ENCODE assay signal across 24 cellular contexts in the genomic region with DNA sequence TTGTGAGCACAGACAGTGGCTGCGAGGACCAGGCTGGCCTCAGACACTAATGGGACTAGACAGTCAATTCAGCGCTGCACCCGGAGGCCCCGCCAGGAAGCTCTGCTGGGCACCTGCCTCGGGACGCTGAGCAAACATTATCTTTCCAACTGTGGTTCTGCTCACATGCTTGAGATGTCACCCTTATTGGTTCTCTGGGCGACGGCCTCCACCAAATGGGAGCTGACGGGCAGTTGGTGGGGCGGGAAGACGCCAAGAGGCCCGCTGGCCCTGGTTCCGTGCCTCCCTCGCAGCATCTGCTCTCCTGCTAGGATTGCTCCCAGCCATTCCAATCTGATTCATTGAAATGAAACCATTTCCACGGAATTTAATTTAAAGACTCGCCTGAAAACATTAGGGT.
"Had no signal": no experiment of that assay in that cellular context is flagged by ENCODE, and none has a peak within 500 bp of the region (broad histone marks: within the 10 kb centered on the region; RNA-seq: fewer than 3 reads in every experiment).

No MANE protein-coding gene starts in this region.

- H3K9me3 Mint-ChIP-seq: activated naive CD4-positive, alpha-beta T cell treated with anti-CD3 and anti-CD28 coated beads, Interleukin-2, amount 50 U/mL, for 24 hours; activated T-cell treated with anti-CD3 and anti-CD28 coated beads, Interleukin-2, amount 50 U/mL, for 24 hours; activated T-helper 1 cell treated with anti-CD3 and anti-CD28 coated beads, Interleukin-12 subunit alpha, Interleukin-12 subunit beta, Interleukin-2, Interleukin-4 antibody, amounts not matched to agents 30 ng/mL and 10 ng/mL and 1 ng/mL, durations not matched to agents 14 hours and 24 hours and 36 hours had no signal

- DNase-seq: activated CD4-positive, alpha-beta T cell treated with anti-CD3 and anti-CD28 coated beads for 48 hours; activated CD4-positive, alpha-beta T cell treated with anti-CD3 and anti-CD28 coated beads, Interleukin-2, amount 50 U/mL, for 4 hours; activated CD4-positive, CD25-positive, alpha-beta regulatory T cell treated with anti-CD3 and anti-CD28 coated beads, Interleukin-2, amount 50 U/mL, for 72 hours; activated CD8-positive, alpha-beta memory T cell treated with anti-CD3 and anti-CD28 coated beads, Interleukin-2, amount 10 ng/mL, durations not matched to agents 7 days and 5 days; activated effector memory CD4-positive, alpha-beta T cell treated with Interleukin-2 at 50 U/mL for 16 hours; activated naive CD4-positive, alpha-beta T cell; activated T-cell treated with anti-CD3 and anti-CD28 coated beads, Interleukin-2, amount 50 U/mL, for 24 hours; MM.1S; NCI-H1105; NCI-H1436; NCI-H1694 treated with DMSO at 0.1 percent for 48 hours; NCI-H2029 treated with DMSO at 0.1 percent for 48 hours; NCI-H446; NCI-H526; NCI-H774; NK-92 treated with Interleukin-12 subunit alpha and Interleukin-12 subunit beta, amount 100 ng/mL, for 24 hours; OCI-M1; Right ventricle myocardium superior; T-helper 17 cell; T-helper 9 cell had no signal

- H3K27ac Mint-ChIP-seq: activated CD8-positive, alpha-beta memory T cell treated with anti-CD3 and anti-CD28 coated beads, Interleukin-2, amount 10 ng/mL, durations not matched to agents 7 days and 5 days; activated naive CD4-positive, alpha-beta T cell treated with anti-CD3 and anti-CD28 coated beads, Interleukin-2, amount 50 U/mL, for 24 hours; activated T-cell treated with anti-CD3 and anti-CD28 coated beads, Interleukin-2, amount 50 U/mL, for 24 hours; activated T-helper 1 cell treated with anti-CD3 and anti-CD28 coated beads, Interleukin-12 subunit alpha, Interleukin-12 subunit beta, Interleukin-2, Interleukin-4 antibody, amounts not matched to agents 30 ng/mL and 10 ng/mL and 1 ng/mL, durations not matched to agents 14 hours and 24 hours and 36 hours; T-helper 17 cell; WTC11 had no signal

- H3K36me3 Mint-ChIP-seq: activated CD8-positive, alpha-beta memory T cell treated with anti-CD3 and anti-CD28 coated beads, Interleukin-2, amount 10 ng/mL, durations not matched to agents 7 days and 5 days; activated naive CD4-positive, alpha-beta T cell treated with anti-CD3 and anti-CD28 coated beads, Interleukin-2, amount 50 U/mL, for 24 hours had no signal

- ATAC-seq: activated CD8-positive, alpha-beta memory T cell treated with anti-CD3 and anti-CD28 coated beads, Interleukin-2, amount 10 ng/mL, durations not matched to agents 7 days and 5 days; Panc1; T-helper 17 cell; WTC11 had no signal

- H3K27me3 Mint-ChIP-seq: activated CD8-positive, alpha-beta memory T cell treated with anti-CD3 and anti-CD28 coated beads, Interleukin-2, amount 10 ng/mL, durations not matched to agents 7 days and 5 days; activated naive CD4-positive, alpha-beta T cell treated with anti-CD3 and anti-CD28 coated beads, Interleukin-2, amount 50 U/mL, for 24 hours had no signal

- H3K4me1 Mint-ChIP-seq: WTC11 had no signal

- H3K4me3 Mint-ChIP-seq: activated CD8-positive, alpha-beta memory T cell treated with anti-CD3 and anti-CD28 coated beads, Interleukin-2, amount 10 ng/mL, durations not matched to agents 7 days and 5 days; activated naive CD4-positive, alpha-beta T cell treated with anti-CD3 and anti-CD28 coated beads, Interleukin-2, amount 50 U/mL, for 24 hours; activated T-cell treated with anti-CD3 and anti-CD28 coated beads, Interleukin-2, amount 50 U/mL, for 24 hours; activated T-helper 1 cell treated with anti-CD3 and anti-CD28 coated beads, Interleukin-12 subunit alpha, Interleukin-12 subunit beta, Interleukin-2, Interleukin-4 antibody, amounts not matched to agents 30 ng/mL and 10 ng/mL and 1 ng/mL, durations not matched to agents 14 hours and 24 hours and 36 hours; T-helper 17 cell; WTC11 had no signal
